Comparison of ENCODE assay signal across 33 cellular contexts in genomic region chr10:85668522-85668921, GRCh38.
"Had no signal": no experiment of that assay in that cellular context is flagged by ENCODE, and none has a peak within 500 bp of the region (broad histone marks: within the 10 kb centered on the region; RNA-seq: fewer than 3 reads in every experiment).

No MANE protein-coding gene starts in this region.

- H3K4me3 ChIP-seq: colonic mucosa, esophagus muscularis mucosa, gastrocnemius medialis had no signal

- H3K9me3 ChIP-seq: colonic mucosa, gastrocnemius medialis had no signal

- H3K4me1 Mint-ChIP-seq: activated B cell treated with CpG ODN at 0.5 μM for 24 hours; activated T-helper 17 cell treated with anti-CD3 and anti-CD28 coated beads, Interleukin-2, amount 50 U/mL, for 72 hours; T-cell had no signal

- H3K27me3 ChIP-seq: brain microvascular endothelial cell, colonic mucosa, esophagus muscularis mucosa, foreskin keratinocyte, gastrocnemius medialis had no signal

- H3K27ac ChIP-seq: brain microvascular endothelial cell, colonic mucosa, esophagus muscularis mucosa, foreskin keratinocyte, gastrocnemius medialis, WERI-Rb-1 had no signal

- H3K27ac Mint-ChIP-seq: activated B cell treated with CpG ODN at 0.5 μM for 24 hours; activated CD8-positive, alpha-beta T cell treated with anti-CD3 and anti-CD28 coated beads for 36 hours; activated naive CD8-positive, alpha-beta T cell; activated T-helper 17 cell treated with anti-CD3 and anti-CD28 coated beads, Interleukin-2, amount 50 U/mL, for 72 hours; T-cell; T-helper 1 cell treated with Interleukin-12 subunit alpha and Interleukin-12 subunit beta and Interleukin-4 antibody, amounts not matched to agents 30 μg/mL and 1 μg/mL, for 36 hours; T-helper 2 cell treated with Interferon-gamma antibody and Interleukin-4, amounts not matched to agents 5 μg/mL and 100 μg/mL, for 36 hours had no signal

- H3K4me3 Mint-ChIP-seq: activated B cell treated with CpG ODN at 0.5 μM for 24 hours; activated CD8-positive, alpha-beta T cell treated with anti-CD3 and anti-CD28 coated beads for 36 hours; activated naive CD8-positive, alpha-beta T cell; activated T-cell treated with anti-CD3 and anti-CD28 coated beads, Interleukin-2, amount 50 U/mL, for 4 hours; activated T-helper 17 cell treated with anti-CD3 and anti-CD28 coated beads, Interleukin-2, amount 50 U/mL, for 72 hours; T-cell; T-helper 1 cell treated with Interleukin-12 subunit alpha and Interleukin-12 subunit beta and Interleukin-4 antibody, amounts not matched to agents 30 μg/mL and 1 μg/mL, for 36 hours; T-helper 2 cell treated with Interferon-gamma antibody and Interleukin-4, amounts not matched to agents 5 μg/mL and 100 μg/mL, for 36 hours had no signal

- FAIRE-seq: astrocyte had no signal

- H3K36me3 Mint-ChIP-seq: activated naive CD8-positive, alpha-beta T cell; T-cell had no signal

- ATAC-seq: activated CD4-positive, CD25-positive, alpha-beta regulatory T cell treated with anti-CD3 and anti-CD28 coated beads, Interleukin-2, amount 50 U/mL, for 24 hours; activated CD8-positive, alpha-beta T cell treated with anti-CD3 and anti-CD28 coated beads for 36 hours; activated T-cell treated with anti-CD3 and anti-CD28 coated beads, Interleukin-2, amount 50 U/mL, for 4 hours; activated T-helper 17 cell treated with anti-CD3 and anti-CD28 coated beads, Interleukin-2, amount 50 U/mL, for 72 hours; gastrocnemius medialis; T-cell had no signal

- H3K36me3 ChIP-seq: brain microvascular endothelial cell, colonic mucosa, esophagus muscularis mucosa, gastrocnemius medialis, WERI-Rb-1 had no signal

- H3K27me3 Mint-ChIP-seq: activated B cell treated with CpG ODN at 0.5 μM for 24 hours; activated naive CD8-positive, alpha-beta T cell; T-cell had no signal

- H3K4me1 ChIP-seq: colonic mucosa, esophagus muscularis mucosa, foreskin keratinocyte, gastrocnemius medialis had no signal

- DNase-seq: activated B cell treated with CpG ODN at 0.5 μM for 24 hours; activated CD4-positive, alpha-beta T cell treated with anti-CD3 and anti-CD28 coated beads for 48 hours; activated CD4-positive, alpha-beta T cell treated with anti-CD3 and anti-CD28 coated beads, Interleukin-2, amount 50 U/mL, for 1 hour; activated CD4-positive, alpha-beta T cell treated with anti-CD3 and anti-CD28 coated beads, Interleukin-2, amount 50 U/mL, for 48 hours; activated CD8-positive, alpha-beta memory T cell treated with anti-CD3 and anti-CD28 coated beads for 24 hours; activated CD8-positive, alpha-beta T cell treated with anti-CD3 and anti-CD28 coated beads for 36 hours; activated effector memory CD4-positive, alpha-beta T cell treated with Interleukin-2 at 50 U/mL for 16 hours; activated gamma-delta T cell treated with Interleukin-2 at 50 U/mL for 16 hours; activated naive CD4-positive, alpha-beta T cell treated with anti-CD3 and anti-CD28 coated beads, Interleukin-2, amount 50 U/mL, for 16 hours; activated naive CD4-positive, alpha-beta T cell treated with Interleukin-2 at 50 U/mL for 16 hours; activated T-cell treated with anti-CD3 and anti-CD28 coated beads, Interleukin-2, amount 50 U/mL, for 4 hours; amniotic stem cell; anterior cingulate cortex; brain microvascular endothelial cell; caudate nucleus; cerebellar nuclear complex; colonic mucosa; effector memory CD4-positive, alpha-beta T cell; erythroblast; gastrocnemius medialis; glutamatergic neuron; SW 1271; T-cell; T1000; WERI-Rb-1 had no signal
